In the genomic region with DNA sequence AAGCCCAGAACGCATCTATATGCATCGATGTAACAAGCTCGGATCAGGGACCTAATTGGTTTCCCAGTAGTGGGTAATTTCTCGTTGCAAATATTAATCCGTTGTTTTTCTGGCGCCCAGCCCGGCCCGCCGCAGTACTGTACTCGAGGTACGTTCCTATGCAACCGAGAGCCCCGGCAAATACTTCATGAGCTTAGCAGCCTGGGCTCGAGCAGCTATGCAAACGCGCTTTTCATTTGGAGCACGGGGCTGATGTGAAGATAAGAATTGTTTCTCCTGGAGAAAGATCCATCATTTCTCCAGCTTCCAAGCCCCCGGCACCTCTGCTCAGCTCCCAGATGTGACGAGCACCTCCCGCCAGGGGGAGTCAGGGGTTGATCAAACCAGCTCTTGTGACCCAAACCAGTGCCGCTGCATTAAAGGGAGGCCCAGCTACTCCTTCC, we compare ENCODE assay signal across 8 cellular contexts.
DNase-seq lines count a peak whose midpoint lies in the region; ATAC-seq and TF ChIP-seq lines count a peak whose summit lies in the region.
"Had no signal": no experiment of that assay in that cellular context is flagged by ENCODE, and none has a peak within 500 bp of the region (broad histone marks: within the 10 kb centered on the region; RNA-seq: fewer than 3 reads in every experiment).

No MANE protein-coding gene starts in this region.

- peak overlapping the region; percentile 63 for H3K27ac ChIP-seq in temporal lobe (ENCODE audit: low read depth, low read length)

- TF ChIP-seq CTCF in LNCAP (IDR thresholded peaks at IDR 0.05), result peak; percentile 15; the same call in 1 of the 2 replicates
- peak; percentile 74 for TF ChIP-seq CTCF in WI38 (IDR thresholded peaks at IDR 0.05; ENCODE audit: low read depth, low read length)

- DNase-seq in hippocampal formation (lab: John Stamatoyannopoulos, UW) (peak; percentile 25 to 57), NCI-H1436 (lab: John Stamatoyannopoulos, UW) (no peak)
- DNase-seq in activated effector memory CD4-positive, alpha-beta T cell treated with anti-CD3 and anti-CD28 coated beads, Interleukin-2, amount 50 U/mL, for 16 hours, result no peak
- DNase-seq: amniotic stem cell had no signal

- no peak overlapping the region for H3K4me3 ChIP-seq in WI38 (ENCODE audit: low read depth, low read length)

- ATAC-seq in HG02623 (IDR thresholded peaks at IDR 0.05; ENCODE audit: unreplicated experiment), result no peak

Comparison
In these comparisons a context has a peak if more than half of its experiments do, and no peak if none do; other contexts are left out.
1. DNase-seq: peak in hippocampal formation (2 of 2); none in activated effector memory CD4-positive, alpha-beta T cell treated with anti-CD3 and anti-CD28 coated beads, Interleukin-2, amount 50 U/mL, for 16 hours (single experiment) and NCI-H1436 (single experiment).